In genomic region chr6:128494440-128494839, GRCh38 we compare ENCODE assay signal across 17 cellular contexts. TPM values are rescaled to one million over a fixed set of nuclear protein-coding genes. Genes with fewer than 3 reads are reported as not detected.
DNase-seq lines count a peak whose midpoint lies in the region; ATAC-seq and TF ChIP-seq lines count a peak whose summit lies in the region.
"Had no signal": no experiment of that assay in that cellular context is flagged by ENCODE, and none has a peak within 500 bp of the region (broad histone marks: within the 10 kb centered on the region; RNA-seq: fewer than 3 reads in every experiment).

No MANE protein-coding gene starts in this region.

- H3K9me3 Mint-ChIP-seq in endothelial cell (ENCODE audit: unreplicated experiment): no peaks in the 10 kb centered on the region
- H3K9me3 Mint-ChIP-seq in osteocyte (ENCODE audit: unreplicated experiment): no peaks in the 10 kb centered on the region
- H3K9me3 Mint-ChIP-seq: stimulated activated memory B cell treated with anti-CD40 and anti-IgM and Interleukin-4, amounts not matched to agents 10 μg/mL and 1 μg/mL and 100 μg/mL, for 72 hours had no signal

- H3K27ac Mint-ChIP-seq in endothelial cell (ENCODE audit: unreplicated experiment): peak overlapping the region; percentile 72
- H3K27ac Mint-ChIP-seq in osteocyte (ENCODE audit: unreplicated experiment): peak overlapping the region; percentile 84
- H3K27ac Mint-ChIP-seq: activated CD4-positive, alpha-beta T cell treated with anti-CD3 and anti-CD28 coated beads for 36 hours; naive B cell; stimulated activated memory B cell treated with anti-CD40 and anti-IgM and Interleukin-4, amounts not matched to agents 10 μg/mL and 1 μg/mL and 100 μg/mL, for 72 hours had no signal

- H3K4me3 Mint-ChIP-seq in endothelial cell (ENCODE audit: unreplicated experiment) (no peak overlapping the region), osteocyte (ENCODE audit: unreplicated experiment) (peak overlapping the region; percentile 24)
- H3K4me3 Mint-ChIP-seq: activated CD4-positive, alpha-beta T cell treated with anti-CD3 and anti-CD28 coated beads for 36 hours; naive B cell; stimulated activated memory B cell treated with anti-CD40 and anti-IgM and Interleukin-4, amounts not matched to agents 10 μg/mL and 1 μg/mL and 100 μg/mL, for 72 hours had no signal

- H3K36me3 Mint-ChIP-seq in endothelial cell (ENCODE audit: low read depth, unreplicated experiment) (no peaks in the 10 kb centered on the region), osteocyte (ENCODE audit: unreplicated experiment) (peaks cover 18% of the 10 kb centered on the region)
- H3K36me3 Mint-ChIP-seq: naive B cell; stimulated activated memory B cell treated with anti-CD40 and anti-IgM and Interleukin-4, amounts not matched to agents 10 μg/mL and 1 μg/mL and 100 μg/mL, for 72 hours had no signal

- H3K4me1 Mint-ChIP-seq in endothelial cell (ENCODE audit: unreplicated experiment) (peaks cover 57% of the 10 kb centered on the region), osteocyte (ENCODE audit: unreplicated experiment) (peaks cover 70% of the 10 kb centered on the region)
- H3K4me1 Mint-ChIP-seq: stimulated activated memory B cell treated with anti-CD40 and anti-IgM and Interleukin-4, amounts not matched to agents 10 μg/mL and 1 μg/mL and 100 μg/mL, for 72 hours had no signal

- DNase-seq in DMS53 (lab: John Stamatoyannopoulos, UW): peak; percentile 23
- DNase-seq in DMS53 treated with DMSO at 0.1 percent for 48 hours (lab: John Stamatoyannopoulos, UW; ENCODE audit: unreplicated experiment): no peak
- DNase-seq in NCI-H69 (lab: John Stamatoyannopoulos, UW): peak; percentile 90
- no peak for DNase-seq in endothelial cell (ENCODE audit: low spot score)
- no peak for DNase-seq in osteocyte (ENCODE audit: extremely low spot score, unreplicated experiment)
- no peak for DNase-seq in RPMI8226
- DNase-seq in medulla oblongata (ENCODE audit: extremely low spot score): no peak
- DNase-seq: activated CD4-positive, alpha-beta T cell treated with anti-CD3 and anti-CD28 coated beads for 36 hours; activated gamma-delta T cell treated with Interleukin-2 at 50 U/mL for 16 hours; aorta; DND-41; gastrocnemius medialis; left lung; naive B cell; NCI-H1930 had no signal

- H3K27me3 Mint-ChIP-seq in endothelial cell (ENCODE audit: unreplicated experiment): peaks cover 3% of the 10 kb centered on the region
- H3K27me3 Mint-ChIP-seq in osteocyte (ENCODE audit: unreplicated experiment): no peaks in the 10 kb centered on the region
- H3K27me3 Mint-ChIP-seq: stimulated activated memory B cell treated with anti-CD40 and anti-IgM and Interleukin-4, amounts not matched to agents 10 μg/mL and 1 μg/mL and 100 μg/mL, for 72 hours had no signal

- ATAC-seq in GM21619 (IDR thresholded peaks at IDR 0.05; ENCODE audit: unreplicated experiment): no peak
- ATAC-seq: activated CD4-positive, alpha-beta T cell treated with anti-CD3 and anti-CD28 coated beads for 36 hours; gastrocnemius medialis; left lung; stimulated activated memory B cell treated with anti-CD40 and anti-IgM and Interleukin-4, amounts not matched to agents 10 μg/mL and 1 μg/mL and 100 μg/mL, for 72 hours had no signal

- TF ChIP-seq CTCF in endothelial cell (IDR thresholded peaks at IDR 0.05; ENCODE audit: unreplicated experiment): no peak
- no peak for TF ChIP-seq CTCF in osteocyte (IDR thresholded peaks at IDR 0.05)

RNA-seq across cellular contexts. Expression of gene PTPRK, which starts 26.0 kb away (rescaled TPM):
- total RNA-seq in endothelial cell (ENCODE audit: unreplicated experiment) (47.3 TPM), osteocyte (130 and 131 TPM in 2 replicates)

Comparison
In these comparisons a context has a peak if more than half of its experiments do, and no peak if none do; other contexts are left out.
1. DNase-seq: peak in DMS53 (single experiment) and NCI-H69 (single experiment); none in DMS53 treated with DMSO at 0.1 percent for 48 hours (single experiment), endothelial cell (single experiment), osteocyte (single experiment), RPMI8226 (single experiment) and medulla oblongata (single experiment).